ENCODE assay signal across 21 cellular contexts in the genomic region with DNA sequence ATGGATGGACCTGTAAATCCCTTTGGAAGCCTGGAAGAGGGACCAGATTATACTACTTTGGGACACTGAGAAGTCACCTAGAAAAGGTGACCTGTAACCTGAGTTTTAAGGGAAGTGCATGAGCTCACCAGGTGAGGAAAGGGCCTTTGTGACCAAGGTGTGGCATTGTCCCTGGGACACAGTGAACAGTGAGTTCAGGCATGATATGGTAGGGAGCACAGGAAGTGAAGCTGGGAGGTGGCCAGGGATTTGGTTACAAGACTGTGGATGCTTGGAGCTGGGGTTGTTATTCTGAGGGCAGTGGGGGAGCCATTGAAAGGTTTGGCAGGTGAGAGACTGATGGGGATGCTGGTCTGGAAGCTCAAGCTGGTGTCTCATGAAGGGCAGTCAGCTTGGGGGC. TPM values are rescaled to one million over a fixed set of nuclear protein-coding genes. Genes with fewer than 3 reads are reported as not detected.
DNase-seq lines count a peak whose midpoint lies in the region; ATAC-seq, FAIRE-seq and TF ChIP-seq lines count a peak whose summit lies in the region.
"Had no signal": no experiment of that assay in that cellular context is flagged by ENCODE, and none has a peak within 500 bp of the region (broad histone marks: within the 10 kb centered on the region; RNA-seq: fewer than 3 reads in every experiment).

No MANE protein-coding gene starts in this region.

- DNase-seq in NCI-H2107 treated with DMSO at 0.1 percent for 48 hours (lab: John Stamatoyannopoulos, UW; ENCODE audit: unreplicated experiment) (peak; percentile 33), NCI-H2107 (lab: John Stamatoyannopoulos, UW) (no peak), NCI-H2029 (lab: John Stamatoyannopoulos, UW) (peak; percentile 59), coronary artery (ENCODE audit: low spot score) (peak; percentile 11), small intestine (peak; percentile 93), superior temporal gyrus (ENCODE audit: extremely low spot score) (no peak)
- no peak for DNase-seq in activated T-cell treated with anti-CD3 and anti-CD28 coated beads, Interleukin-2, amount 50 U/mL, for 24 hours
- DNase-seq: heart right ventricle; left ventricle myocardium superior; NCI-H1092 treated with DMSO at 0.1 percent for 48 hours; NCI-H2227 treated with DMSO at 0.1 percent for 48 hours; SHP77 treated with DMSO at 0.1 percent for 48 hours; stimulated activated CD4-positive, alpha-beta T cell treated with anti-CD3 and anti-CD28 coated beads, Interleukin-4, amount 100 ng/mL, for 1 hour; stimulated activated naive CD8-positive, alpha-beta T cell treated with anti-CD3 and anti-CD28 coated beads, Interleukin-15, amount 100 ng/mL, for 72 hours had no signal

- H3K36me3 Mint-ChIP-seq in activated T-cell treated with anti-CD3 and anti-CD28 coated beads, Interleukin-2, amount 50 U/mL, for 24 hours (ENCODE audit: low read depth) = no peaks in the 10 kb centered on the region
- H3K36me3 Mint-ChIP-seq: neural progenitor cell had no signal

- H3K27ac ChIP-seq in coronary artery (no peak overlapping the region), small intestine (ENCODE audit: low read depth in 1 of 2, low read length in 1 of 2) (no peak overlapping the region)
- H3K27ac ChIP-seq: 22Rv1, adrenal gland, heart right ventricle, neural progenitor cell, skin epidermis, upper lobe of right lung had no signal

- no peaks in the 10 kb centered on the region for H3K4me1 Mint-ChIP-seq in activated T-cell treated with anti-CD3 and anti-CD28 coated beads, Interleukin-2, amount 50 U/mL, for 24 hours (ENCODE audit: low read depth)
- H3K4me1 Mint-ChIP-seq: stimulated activated naive CD8-positive, alpha-beta T cell treated with anti-CD3 and anti-CD28 coated beads, Interleukin-15, amount 100 ng/mL, for 72 hours had no signal

- peaks cover 53% of the 10 kb centered on the region for H3K27me3 Mint-ChIP-seq in activated T-cell treated with anti-CD3 and anti-CD28 coated beads, Interleukin-2, amount 50 U/mL, for 24 hours

- H3K9me3 ChIP-seq in small intestine (ENCODE audit: control insufficient read depth, low read depth) = no peaks in the 10 kb centered on the region
- H3K9me3 ChIP-seq: adrenal gland, heart right ventricle, upper lobe of right lung had no signal

- no peak for ATAC-seq in HG03342 (IDR thresholded peaks at IDR 0.05; ENCODE audit: unreplicated experiment)
- ATAC-seq: HCT116; heart right ventricle; left ventricle myocardium superior; stimulated activated naive CD8-positive, alpha-beta T cell treated with anti-CD3 and anti-CD28 coated beads, Interleukin-15, amount 100 ng/mL, for 72 hours; upper lobe of right lung had no signal

- H3K36me3 ChIP-seq in small intestine (ENCODE audit: control insufficient read depth in 2 of 2, insufficient read depth in 2 of 2, low read length in 2 of 2) = no peaks in the 10 kb centered on the region
- H3K36me3 ChIP-seq: adrenal gland, heart right ventricle, neural progenitor cell, upper lobe of right lung had no signal

- H3K9me3 Mint-ChIP-seq in activated T-cell treated with anti-CD3 and anti-CD28 coated beads, Interleukin-2, amount 50 U/mL, for 24 hours = no peaks in the 10 kb centered on the region
- H3K9me3 Mint-ChIP-seq: stimulated activated naive CD8-positive, alpha-beta T cell treated with anti-CD3 and anti-CD28 coated beads, Interleukin-15, amount 100 ng/mL, for 72 hours had no signal

- TF ChIP-seq CTCF in coronary artery (IDR thresholded peaks at IDR 0.05) = no peak

- FAIRE-seq in small intestine (lab: Jason Lieb, UNC) = no peak

- no peaks in the 10 kb centered on the region for H3K4me1 ChIP-seq in small intestine (ENCODE audit: control insufficient read depth in 2 of 2, insufficient read depth in 1 of 2, low read depth in 1 of 2, low read length in 1 of 2)
- H3K4me1 ChIP-seq: neural progenitor cell, upper lobe of right lung had no signal

- H3K4me3 ChIP-seq in coronary artery = no peak overlapping the region
- H3K4me3 ChIP-seq in small intestine (ENCODE audit: low read depth in 1 of 2, low read length in 2 of 2) = no peak overlapping the region
- H3K4me3 ChIP-seq: adrenal gland, heart right ventricle, neural progenitor cell, skin epidermis, upper lobe of right lung had no signal

- H3K27ac Mint-ChIP-seq in activated T-cell treated with anti-CD3 and anti-CD28 coated beads, Interleukin-2, amount 50 U/mL, for 24 hours = no peak overlapping the region
- H3K27ac Mint-ChIP-seq: neural progenitor cell; stimulated activated naive CD8-positive, alpha-beta T cell treated with anti-CD3 and anti-CD28 coated beads, Interleukin-15, amount 100 ng/mL, for 72 hours had no signal

- peaks cover 0 to 2% of the 10 kb centered on the region in 2 donors for H3K27me3 ChIP-seq in small intestine (ENCODE audit: control insufficient read depth in 2 of 2, insufficient read depth in 2 of 2, low read length in 2 of 2)
- H3K27me3 ChIP-seq: adrenal gland, upper lobe of right lung had no signal

- H3K4me3 Mint-ChIP-seq in activated T-cell treated with anti-CD3 and anti-CD28 coated beads, Interleukin-2, amount 50 U/mL, for 24 hours = no peak overlapping the region
- H3K4me3 Mint-ChIP-seq: neural progenitor cell; stimulated activated naive CD8-positive, alpha-beta T cell treated with anti-CD3 and anti-CD28 coated beads, Interleukin-15, amount 100 ng/mL, for 72 hours had no signal

RNA-seq across cellular contexts. Expression of a gene that starts 2.5 kb away (rescaled TPM):
- polyA plus RNA-seq in small intestine = 1 to 10 TPM; 2.2 to 6.7 (median 5.4) TPM

RNA-seq across cellular contexts. Expression of a gene that starts 20.8 kb away (rescaled TPM):
- polyA plus RNA-seq in small intestine = under 1 TPM in 1 of 3 donors, not detected in 2; 0.01 TPM
- polyA plus RNA-seq: heart right ventricle had no signal

Comparison
In these comparisons a context has a peak if more than half of its experiments do, and no peak if none do; other contexts are left out.
1. DNase-seq: peak in NCI-H2107 treated with DMSO at 0.1 percent for 48 hours (single experiment), NCI-H2029 (single experiment), coronary artery (single experiment) and small intestine (single experiment); none in NCI-H2107 (single experiment), activated T-cell treated with anti-CD3 and anti-CD28 coated beads, Interleukin-2, amount 50 U/mL, for 24 hours (single experiment) and superior temporal gyrus (single experiment).